ENCODE assay signal across 1 cellular context in genomic region chr14:102512713-102513373, GRCh38.
TF ChIP-seq lines count a peak whose summit lies in the region.

No MANE protein-coding gene starts in this region.

TF ChIP-seq in H1, 55 proteins besides CTCF, POLR2A, EP300 and RAD21:
- TF ChIP-seq ASH2L (IDR thresholded peaks at IDR 0.05; ENCODE audit: low read length) (no peak), JUN (IDR thresholded peaks at IDR 0.05; ENCODE audit: low read depth, low read length) (no peak), TAF1 (IDR thresholded peaks at IDR 0.05; ENCODE audit: low read depth, low read length) (no peak), RBBP5 (IDR thresholded peaks at IDR 0.05; ENCODE audit: borderline replicate concordance, low read depth, low read length) (no peak), KDM4A (IDR thresholded peaks at IDR 0.05; ENCODE audit: low read depth, low read length, severe bottlenecking) (no peak), CHD1 (IDR thresholded peaks at IDR 0.05; ENCODE audit: low read depth, low read length) (no peak), CHD2 (IDR thresholded peaks at IDR 0.05; ENCODE audit: low read length) (no peak), SAP30 (IDR thresholded peaks at IDR 0.05; ENCODE audit: insufficient read depth, insufficient replicate concordance, low read length) (no peak), CREB1 (IDR thresholded peaks at IDR 0.05) (no peak), RNF2 (IDR thresholded peaks at IDR 0.05; ENCODE audit: borderline replicate concordance, low read depth, low read length, missing control alignments, poor library complexity, severe bottlenecking) (no peak), KDM1A (IDR thresholded peaks at IDR 0.05; ENCODE audit: borderline replicate concordance, low read length) (no peak)
TF ChIP-seq in H1: peak in this region for 0.
